ENCODE assay signal across 9 cellular contexts in genomic region chr10:99329891-99330674, GRCh38. TPM values are rescaled to one million over a fixed set of nuclear protein-coding genes. Genes with fewer than 3 reads are reported as not detected.
A peak's percentile ranks its signal among the peaks of the same experiment; 100 is the strongest.
DNase-seq lines count a peak whose midpoint lies in the region; ATAC-seq and TF ChIP-seq lines count a peak whose summit lies in the region.
"Had no signal": no experiment of that assay in that cellular context is flagged by ENCODE, and none has a peak within 500 bp of the region (broad histone marks: within the 10 kb centered on the region; RNA-seq: fewer than 3 reads in every experiment).

No MANE protein-coding gene starts in this region.

- H3K79me2 ChIP-seq in parathyroid adenoma, result no peaks in the 10 kb centered on the region

- peak; percentile 35 for ATAC-seq in HG02870 (IDR thresholded peaks at IDR 0.05; ENCODE audit: unreplicated experiment)

- no peaks in the 10 kb centered on the region for H3K27me3 ChIP-seq in parathyroid adenoma (ENCODE audit: control insufficient read depth, insufficient read depth, low read length)

- peaks cover 1% of the 10 kb centered on the region for H3K36me3 Mint-ChIP-seq in activated CD4-positive, alpha-beta memory T cell treated with anti-CD3 and anti-CD28 coated beads for 36 hours

- no peak overlapping the region for H3K27ac ChIP-seq in parathyroid adenoma

- DNase-seq in NCI-H345 (lab: John Stamatoyannopoulos, UW), result peak; percentile 48
- DNase-seq in NCI-H345 treated with DMSO at 0.1 percent for 48 hours (lab: John Stamatoyannopoulos, UW; ENCODE audit: unreplicated experiment), result no peak
- DNase-seq in activated CD4-positive, alpha-beta memory T cell treated with anti-CD3 and anti-CD28 coated beads for 36 hours, result peak; percentile 10
- DNase-seq in foreskin fibroblast, result peak in 1 of 2 donors; percentile 72
- DNase-seq in NAMALWA (ENCODE audit: low spot score), result no peak
- DNase-seq in AML-193 (lab: John Stamatoyannopoulos, UW), result no peak
- DNase-seq: activated B cell treated with CpG ODN at 0.5 μM for 24 hours had no signal

- H3K4me2 ChIP-seq in parathyroid adenoma (ENCODE audit: low read length), result peak overlapping the region; percentile 91

- peak overlapping the region; percentile 91 for H2AFZ ChIP-seq in parathyroid adenoma

- no peak overlapping the region for H3K27ac Mint-ChIP-seq in activated CD4-positive, alpha-beta memory T cell treated with anti-CD3 and anti-CD28 coated beads for 36 hours
- H3K27ac Mint-ChIP-seq: activated B cell treated with CpG ODN at 0.5 μM for 24 hours had no signal

- peaks cover 3% of the 10 kb centered on the region for H3K4me1 ChIP-seq in parathyroid adenoma

- POLR2A ChIA-PET in activated CD4-positive, alpha-beta memory T cell treated with anti-CD3 and anti-CD28 coated beads for 36 hours (lab: Charles Lee), result no interaction called here

- H3K4me1 Mint-ChIP-seq in activated CD4-positive, alpha-beta memory T cell treated with anti-CD3 and anti-CD28 coated beads for 36 hours (ENCODE audit: low read depth), result peaks cover 10% of the 10 kb centered on the region

- H3K36me3 ChIP-seq in parathyroid adenoma (ENCODE audit: control insufficient read depth, insufficient read depth, low read length), result no peaks in the 10 kb centered on the region

- H3K9ac ChIP-seq in parathyroid adenoma, result no peak overlapping the region

- no peaks in the 10 kb centered on the region for H3K9me3 ChIP-seq in parathyroid adenoma (ENCODE audit: control insufficient read depth, low read length)

- H3K4me3 ChIP-seq in foreskin fibroblast (ENCODE audit: low read depth in 1 of 2, low read length in 2 of 2) (peak overlapping the region; percentile 69 to 70), parathyroid adenoma (ENCODE audit: low read depth, low read length) (peak overlapping the region; percentile 45)

- intact Hi-C loops in activated CD4-positive, alpha-beta memory T cell treated with anti-CD3 and anti-CD28 coated beads for 36 hours (cut with micrococcal nuclease), result no loop called here

- H3K4me3 Mint-ChIP-seq in activated CD4-positive, alpha-beta memory T cell treated with anti-CD3 and anti-CD28 coated beads for 36 hours, result peak overlapping the region; percentile 35

- TF ChIP-seq CTCF in foreskin fibroblast (IDR thresholded peaks at IDR 0.05; ENCODE audit: low read depth, low read length), result no peak
- no peak for TF ChIP-seq CTCF in parathyroid adenoma (IDR thresholded peaks at IDR 0.05)

- no peaks in the 10 kb centered on the region for H3K9me3 Mint-ChIP-seq in activated CD4-positive, alpha-beta memory T cell treated with anti-CD3 and anti-CD28 coated beads for 36 hours

- CTCF ChIA-PET in activated CD4-positive, alpha-beta memory T cell treated with anti-CD3 and anti-CD28 coated beads for 36 hours (lab: Charles Lee), result no interaction called here

- peaks cover 32% of the 10 kb centered on the region for H3K27me3 Mint-ChIP-seq in activated CD4-positive, alpha-beta memory T cell treated with anti-CD3 and anti-CD28 coated beads for 36 hours

RNA-seq across cellular contexts. Expression of gene CNNM1, which starts 0.9 kb away (rescaled TPM):
- total RNA-seq in activated CD4-positive, alpha-beta memory T cell treated with anti-CD3 and anti-CD28 coated beads for 36 hours, result under 1 TPM; 0.41 to 0.43 TPM
- total RNA-seq: activated B cell treated with CpG ODN at 0.5 μM for 24 hours had no signal

Comparison
In these comparisons a context has a peak if more than half of its experiments do, and no peak if none do; other contexts are left out.
1. DNase-seq: peak in NCI-H345 (single experiment) and activated CD4-positive, alpha-beta memory T cell treated with anti-CD3 and anti-CD28 coated beads for 36 hours (single experiment); none in NCI-H345 treated with DMSO at 0.1 percent for 48 hours (single experiment), NAMALWA (single experiment) and AML-193 (0 of 2).